ENCODE assay signal across 7 cellular contexts in genomic region chr15:46091860-46092450, GRCh38.
DNase-seq lines count a peak whose midpoint lies in the region; ATAC-seq and TF ChIP-seq lines count a peak whose summit lies in the region.

No MANE protein-coding gene starts in this region.

- ATAC-seq in GM21737 (IDR thresholded peaks at IDR 0.05; ENCODE audit: unreplicated experiment) = no peak
- no peak for ATAC-seq in HG03565 (IDR thresholded peaks at IDR 0.05; ENCODE audit: unreplicated experiment)

- peak overlapping the region; percentile 46; the same call in 1 of the 2 replicates for H3K4me3 ChIP-seq in SK-N-MC
- no peak overlapping the region for H3K4me3 ChIP-seq in iPS DF 6.9 (ENCODE audit: low read length)

- CTCF ChIA-PET in GM10248 (lab: Yijun Ruan, JAX) = interaction anchor here (1.6 to 2.3 kb wide), 3 partner anchors 9 to 1896 kb away, joined by 3 to 6 read pairs (median 6); no protein-coding TSS in a partner anchor

- H3K4me1 ChIP-seq in iPS DF 6.9 (ENCODE audit: control insufficient read depth, insufficient read depth, low read length) = no peaks in the 10 kb centered on the region

- DNase-seq in GM10248 (ENCODE audit: extremely low spot score) (no peak), LoVo (ENCODE audit: low spot score) (peak; percentile 52), SK-N-MC (ENCODE audit: low read depth, low spot score) (peak; percentile 14), iPS DF 6.9 (ENCODE audit: low read depth, low spot score) (peak; percentile 43), HPDE6-E6E7 (ENCODE audit: extremely low spot score) (no peak)

- no peak overlapping the region for H3K9ac ChIP-seq in SK-N-MC (ENCODE audit: insufficient read length)

- H3K9me3 ChIP-seq in SK-N-MC (ENCODE audit: low read depth, low read length) = no peaks in the 10 kb centered on the region
- H3K9me3 ChIP-seq in iPS DF 6.9 (ENCODE audit: control insufficient read depth, insufficient read depth, low read length) = no peaks in the 10 kb centered on the region

- TF ChIP-seq CTCF in GM10248 (IDR thresholded peaks at IDR 0.05; ENCODE audit: control extremely low read depth, extremely low read depth, low read depth, missing control alignments) = peak; percentile 7

- H3K27ac ChIP-seq in SK-N-MC (no peak overlapping the region), iPS DF 6.9 (ENCODE audit: low read length) (no peak overlapping the region)

- no peaks in the 10 kb centered on the region for H3K27me3 ChIP-seq in iPS DF 6.9 (ENCODE audit: control insufficient read depth, insufficient read depth, low read length)

- POLR2A ChIA-PET in GM10248 (lab: Yijun Ruan, JAX) = no interaction called here

- H3K36me3 ChIP-seq in SK-N-MC (ENCODE audit: insufficient read depth, low read length) (no peaks in the 10 kb centered on the region), iPS DF 6.9 (ENCODE audit: control insufficient read depth, insufficient read depth, low read length) (no peaks in the 10 kb centered on the region)

- no CpG with 5 or more reads among the region's 16 CpGs for WGBS in iPS DF 6.9 (ENCODE audit: insufficient coverage, insufficient read length)

Comparison
In these comparisons a context has a peak if more than half of its experiments do, and no peak if none do; other contexts are left out.
1. DNase-seq: peak in LoVo (single experiment), SK-N-MC (single experiment) and iPS DF 6.9 (single experiment); none in GM10248 (single experiment) and HPDE6-E6E7 (single experiment).